23 cellular contexts compared by ENCODE assay signal in genomic region chr11:125401235-125401634, GRCh38.
DNase-seq lines count a peak whose midpoint lies in the region; ATAC-seq and TF ChIP-seq lines count a peak whose summit lies in the region.
"Had no signal": no experiment of that assay in that cellular context is flagged by ENCODE, and none has a peak within 500 bp of the region (broad histone marks: within the 10 kb centered on the region; RNA-seq: fewer than 3 reads in every experiment).

No MANE protein-coding gene starts in this region.

- H3K27me3 ChIP-seq in right cardiac atrium (ENCODE audit: control insufficient read depth, insufficient read depth) (no peaks in the 10 kb centered on the region), heart left ventricle (no peaks in the 10 kb centered on the region), neural progenitor cell (no peaks in the 10 kb centered on the region)

- H3K4me1 Mint-ChIP-seq in endothelial cell (ENCODE audit: unreplicated experiment) = peaks cover 69% of the 10 kb centered on the region
- H3K4me1 Mint-ChIP-seq in neural progenitor cell = peaks cover 65% of the 10 kb centered on the region

- no peak for TF ChIP-seq POLR2A in heart left ventricle (IDR thresholded peaks at IDR 0.05)

- H3K27me3 Mint-ChIP-seq in endothelial cell (ENCODE audit: unreplicated experiment) (peaks cover 7% of the 10 kb centered on the region), neural progenitor cell (ENCODE audit: insufficient read depth, low read depth) (peaks cover 3% of the 10 kb centered on the region)

- no peaks in the 10 kb centered on the region for H4K20me1 ChIP-seq in neural progenitor cell (ENCODE audit: low read depth)

- H3K27ac ChIP-seq in right cardiac atrium (ENCODE audit: low read length) = peak overlapping the region; percentile 53
- H3K27ac ChIP-seq in heart left ventricle = no peak overlapping the region
- H3K27ac ChIP-seq in neural progenitor cell = no peak overlapping the region
- H3K27ac ChIP-seq: A549, RWPE1, skin epidermis, VCaP had no signal

- no peaks in the 10 kb centered on the region for H3K79me2 ChIP-seq in neural progenitor cell (ENCODE audit: low read depth)

- H3K9me3 Mint-ChIP-seq in endothelial cell (ENCODE audit: unreplicated experiment) = no peaks in the 10 kb centered on the region
- no peaks in the 10 kb centered on the region for H3K9me3 Mint-ChIP-seq in neural progenitor cell
- H3K9me3 Mint-ChIP-seq: activated naive CD4-positive, alpha-beta T cell treated with anti-CD3 and anti-CD28 coated beads, Interleukin-2, amount 50 U/mL, for 72 hours; activated T-helper 1 cell treated with anti-CD3 and anti-CD28 coated beads, Interleukin-12 subunit alpha, Interleukin-12 subunit beta, Interleukin-2, Interleukin-4 antibody, amounts not matched to agents 30 ng/mL and 10 ng/mL and 1 ng/mL, durations not matched to agents 14 hours and 24 hours and 36 hours; natural killer cell treated with Interleukin-12 subunit alpha and Interleukin-12 subunit beta and Interleukin-15 and Interleukin-18, amount 100 ng/mL, for 72 hours had no signal

- H3K36me3 ChIP-seq in heart left ventricle (peaks cover 0 to 14% (median 5%) of the 10 kb centered on the region in 9 donors), neural progenitor cell (no peaks in the 10 kb centered on the region)
- H3K36me3 ChIP-seq: HAP-1 had no signal

- intact Hi-C loops in right cardiac atrium (cut with DNase I) = loop anchor here (10.0 kb wide), 4 partner anchors 46 to 306 kb away; partner anchors contain the start of gene PKNOX2 (in 3 of the 4)
- intact Hi-C loops in heart left ventricle (cut with DNase I) = loop anchor here in 8 of 10 donors (5.0 to 10.0 kb wide), 7 partner anchors 49 to 446 kb away; partner anchors contain the start of genes PKNOX2 (in 5 of the 8) and CCDC15 (in 1 of the 8)

- H3K9ac ChIP-seq in neural progenitor cell = no peak overlapping the region
- H3K9ac ChIP-seq: SK-N-SH had no signal

- DNase-seq in right cardiac atrium (no peak), heart left ventricle (no peak), endothelial cell (ENCODE audit: low spot score) (no peak), neural progenitor cell (ENCODE audit: low spot score) (no peak), NCI-H146 (lab: John Stamatoyannopoulos, UW) (no peak), COLO829 (ENCODE audit: low spot score) (no peak)
- DNase-seq: DMS79; GF-D8; NCI-H1694 treated with DMSO at 0.1 percent for 48 hours; NCI-H69; SK-N-SH; stimulated activated CD4-positive, alpha-beta T cell treated with anti-CD3 and anti-CD28 coated beads, Interleukin-2, amount 100 ng/mL, for 24 hours had no signal

- WGBS in right cardiac atrium = 69% methylated on average over 12 of the region's 12 CpGs
- WGBS in heart left ventricle, 4 donors = 70 to 79% (median 73%) methylated on average over 12 of the region's 12 CpGs

- peaks cover 37% of the 10 kb centered on the region for H3F3A ChIP-seq in neural progenitor cell (ENCODE audit: low read depth)

- no peak for TF ChIP-seq CTCF in heart left ventricle (IDR thresholded peaks at IDR 0.05)
- TF ChIP-seq CTCF in endothelial cell (IDR thresholded peaks at IDR 0.05; ENCODE audit: unreplicated experiment) = no peak
- TF ChIP-seq CTCF in neural progenitor cell (IDR thresholded peaks at IDR 0.05) = no peak

- H3K4me3 ChIP-seq in right cardiac atrium (ENCODE audit: low read length) (no peak overlapping the region), heart left ventricle (no peak overlapping the region), neural progenitor cell (no peak overlapping the region)
- H3K4me3 ChIP-seq: A549, HAP-1, skin epidermis had no signal

- H3K4me1 ChIP-seq in right cardiac atrium (ENCODE audit: control insufficient read depth, insufficient read depth, low read length) = peaks cover 7% of the 10 kb centered on the region
- peaks cover 0 to 16% (median 5%) of the 10 kb centered on the region in 12 donors for H3K4me1 ChIP-seq in heart left ventricle
- peaks cover 45% of the 10 kb centered on the region for H3K4me1 ChIP-seq in neural progenitor cell
- H3K4me1 ChIP-seq: A549, HAP-1 had no signal

- ATAC-seq in right cardiac atrium = no peak
- ATAC-seq in heart left ventricle = no peak
- ATAC-seq in GM21367 (IDR thresholded peaks at IDR 0.05; ENCODE audit: unreplicated experiment) = no peak
- no peak for ATAC-seq in GM18868 (IDR thresholded peaks at IDR 0.05; ENCODE audit: unreplicated experiment)
- ATAC-seq: A549; activated naive CD4-positive, alpha-beta T cell treated with anti-CD3 and anti-CD28 coated beads, Interleukin-2, amount 50 U/mL, for 72 hours; natural killer cell treated with Interleukin-12 subunit alpha and Interleukin-12 subunit beta and Interleukin-15 and Interleukin-18, amount 100 ng/mL, for 72 hours had no signal

- H3K36me3 Mint-ChIP-seq in endothelial cell (ENCODE audit: low read depth, unreplicated experiment) = peaks cover 26% of the 10 kb centered on the region
- peaks cover 40% of the 10 kb centered on the region for H3K36me3 Mint-ChIP-seq in neural progenitor cell
- H3K36me3 Mint-ChIP-seq: activated naive CD4-positive, alpha-beta T cell treated with anti-CD3 and anti-CD28 coated beads, Interleukin-2, amount 50 U/mL, for 72 hours; natural killer cell treated with Interleukin-12 subunit alpha and Interleukin-12 subunit beta and Interleukin-15 and Interleukin-18, amount 100 ng/mL, for 72 hours had no signal

- no peak overlapping the region for H2AFZ ChIP-seq in neural progenitor cell (replicated peaks)

- peak overlapping the region; percentile 40 for H3K4me2 ChIP-seq in neural progenitor cell
- H3K4me2 ChIP-seq: A549, SK-N-SH had no signal

- H3K9me3 ChIP-seq in right cardiac atrium (ENCODE audit: control insufficient read depth, low read length) = no peaks in the 10 kb centered on the region
- H3K9me3 ChIP-seq in heart left ventricle = no peaks in the 10 kb centered on the region
- no peaks in the 10 kb centered on the region for H3K9me3 ChIP-seq in neural progenitor cell (ENCODE audit: low read depth)
- H3K9me3 ChIP-seq: A549, HAP-1, SK-N-SH had no signal

- H3K27ac Mint-ChIP-seq in endothelial cell (ENCODE audit: unreplicated experiment) (peak overlapping the region; percentile 33), neural progenitor cell (peak overlapping the region; percentile 25)
- H3K27ac Mint-ChIP-seq: activated naive CD4-positive, alpha-beta T cell treated with anti-CD3 and anti-CD28 coated beads, Interleukin-2, amount 50 U/mL, for 72 hours; activated T-helper 1 cell treated with anti-CD3 and anti-CD28 coated beads, Interleukin-12 subunit alpha, Interleukin-12 subunit beta, Interleukin-2, Interleukin-4 antibody, amounts not matched to agents 30 ng/mL and 10 ng/mL and 1 ng/mL, durations not matched to agents 14 hours and 24 hours and 36 hours; B cell; natural killer cell treated with Interleukin-12 subunit alpha and Interleukin-12 subunit beta and Interleukin-15 and Interleukin-18, amount 100 ng/mL, for 72 hours had no signal

- H3K4me3 Mint-ChIP-seq in endothelial cell (ENCODE audit: unreplicated experiment) = peak overlapping the region; percentile 7
- H3K4me3 Mint-ChIP-seq in neural progenitor cell = no peak overlapping the region
- H3K4me3 Mint-ChIP-seq: activated T-helper 1 cell treated with anti-CD3 and anti-CD28 coated beads, Interleukin-12 subunit alpha, Interleukin-12 subunit beta, Interleukin-2, Interleukin-4 antibody, amounts not matched to agents 30 ng/mL and 10 ng/mL and 1 ng/mL, durations not matched to agents 14 hours and 24 hours and 36 hours; B cell; natural killer cell treated with Interleukin-12 subunit alpha and Interleukin-12 subunit beta and Interleukin-15 and Interleukin-18, amount 100 ng/mL, for 72 hours had no signal
